12 cellular contexts compared by ENCODE assay signal in genomic region chr3:42068303-42069088, GRCh38. TPM values are rescaled to one million over a fixed set of nuclear protein-coding genes. Genes with fewer than 3 reads are reported as not detected.
DNase-seq lines count a peak whose midpoint lies in the region; ATAC-seq and TF ChIP-seq lines count a peak whose summit lies in the region.
"Had no signal": no experiment of that assay in that cellular context is flagged by ENCODE, and none has a peak within 500 bp of the region (broad histone marks: within the 10 kb centered on the region; RNA-seq: fewer than 3 reads in every experiment).

No MANE protein-coding gene starts in this region.

- ATAC-seq in right cardiac atrium (no peak), Right ventricle myocardium superior (ENCODE audit: poor library complexity) (no peak), HG02759 (IDR thresholded peaks at IDR 0.05; ENCODE audit: unreplicated experiment) (no peak)
- no peak for ATAC-seq in naive thymus-derived CD4-positive, alpha-beta T cell

- H3K9me3 ChIP-seq in right cardiac atrium (ENCODE audit: control insufficient read depth, low read length) (no peaks in the 10 kb centered on the region), endodermal cell (ENCODE audit: control insufficient read depth, low read length) (no peaks in the 10 kb centered on the region), osteoblast (ENCODE audit: low read depth, low read length) (no peaks in the 10 kb centered on the region), vagina (no peaks in the 10 kb centered on the region)
- H3K9me3 ChIP-seq in naive thymus-derived CD4-positive, alpha-beta T cell (ENCODE audit: control insufficient read depth in 2 of 3, low read length in 3 of 3): no peaks in the 10 kb centered on the region

- no peak overlapping the region for H3K27ac Mint-ChIP-seq in endodermal cell
- no peak overlapping the region for H3K27ac Mint-ChIP-seq in naive thymus-derived CD4-positive, alpha-beta T cell
- H3K27ac Mint-ChIP-seq: activated naive CD8-positive, alpha-beta T cell had no signal

- H3K79me2 ChIP-seq in osteoblast (ENCODE audit: insufficient read depth, low read length): peaks cover 75% of the 10 kb centered on the region

- peaks cover 34% of the 10 kb centered on the region for H3K4me1 ChIP-seq in right cardiac atrium (ENCODE audit: control insufficient read depth, insufficient read depth, low read length)
- peaks cover 7% of the 10 kb centered on the region for H3K4me1 ChIP-seq in endodermal cell (ENCODE audit: control insufficient read depth, insufficient read depth, low read length)
- H3K4me1 ChIP-seq in osteoblast (ENCODE audit: insufficient read depth, low read length): peaks cover 62% of the 10 kb centered on the region
- H3K4me1 ChIP-seq in vagina: peaks cover 71% of the 10 kb centered on the region
- no peaks in the 10 kb centered on the region for H3K4me1 ChIP-seq in naive thymus-derived CD4-positive, alpha-beta T cell (ENCODE audit: control insufficient read depth in 2 of 2, insufficient read depth in 2 of 2, low read length in 2 of 2)

- H3K9me3 Mint-ChIP-seq in endodermal cell: no peaks in the 10 kb centered on the region
- no peaks in the 10 kb centered on the region for H3K9me3 Mint-ChIP-seq in naive thymus-derived CD4-positive, alpha-beta T cell

- intact Hi-C loops in right cardiac atrium (cut with DNase I): no loop called here
- intact Hi-C loops in Right ventricle myocardium superior (cut with DNase I): no loop called here
- intact Hi-C loops in vagina (cut with DNase I): loop anchor here (5.0 kb wide), 1 partner anchor 41 kb away; no protein-coding TSS in a partner anchor
- intact Hi-C loops in naive thymus-derived CD4-positive, alpha-beta T cell (cut with micrococcal nuclease): no loop called here

- 88% methylated on average over 7 of the region's 7 CpGs for WGBS in right cardiac atrium
- 91 to 93% methylated on average over 6 to 7 of the region's 7 CpGs for WGBS in endodermal cell (ENCODE audit: insufficient coverage in 1 of 2, insufficient read length in 1 of 2), 2 experiments

- peaks cover 21% of the 10 kb centered on the region for H3K4me1 Mint-ChIP-seq in endodermal cell
- H3K4me1 Mint-ChIP-seq in naive thymus-derived CD4-positive, alpha-beta T cell: peaks cover 12 to 48% (median 41%) of the 10 kb centered on the region in 7 donors

- H3K4me3 ChIP-seq in right cardiac atrium (ENCODE audit: low read length) (no peak overlapping the region), endodermal cell (ENCODE audit: low read length) (no peak overlapping the region), osteoblast (ENCODE audit: insufficient read depth, low read length) (no peak overlapping the region), vagina (no peak overlapping the region)
- no peak overlapping the region for H3K4me3 ChIP-seq in naive thymus-derived CD4-positive, alpha-beta T cell (ENCODE audit: low read length)

- H3K27ac ChIP-seq in right cardiac atrium (ENCODE audit: low read length) (peak overlapping the region; percentile 97), endodermal cell (ENCODE audit: low read depth, low read length) (peak overlapping the region; percentile 22), osteoblast (ENCODE audit: low read depth, low read length) (peak overlapping the region; percentile 90), vagina (peak overlapping the region; percentile 75)
- H3K27ac ChIP-seq in naive thymus-derived CD4-positive, alpha-beta T cell (ENCODE audit: low read depth, low read length): no peak overlapping the region

- no peaks in the 10 kb centered on the region for H3K36me3 Mint-ChIP-seq in endodermal cell (ENCODE audit: low read depth)
- H3K36me3 Mint-ChIP-seq in naive thymus-derived CD4-positive, alpha-beta T cell: peaks cover 0 to 3% (median 0%) of the 10 kb centered on the region in 5 donors
- H3K36me3 Mint-ChIP-seq: activated naive CD8-positive, alpha-beta T cell had no signal

- H3K9ac ChIP-seq in endodermal cell (ENCODE audit: extremely low read depth, low read length, poor library complexity, severe bottlenecking): no peak overlapping the region

- H3K4me2 ChIP-seq in osteoblast (ENCODE audit: insufficient read depth, low read length): no peak overlapping the region

- H3K36me3 ChIP-seq in endodermal cell (ENCODE audit: control insufficient read depth, insufficient read depth, low read length) (no peaks in the 10 kb centered on the region), osteoblast (ENCODE audit: insufficient read depth, low read length) (no peaks in the 10 kb centered on the region), vagina (no peaks in the 10 kb centered on the region)
- no peaks in the 10 kb centered on the region for H3K36me3 ChIP-seq in naive thymus-derived CD4-positive, alpha-beta T cell (ENCODE audit: control insufficient read depth in 2 of 3, insufficient read depth in 3 of 3, low read length in 3 of 3)

- H2AFZ ChIP-seq in osteoblast (ENCODE audit: low read length): no peak overlapping the region

- H4K20me1 ChIP-seq in osteoblast (ENCODE audit: insufficient read depth, low read length): no peaks in the 10 kb centered on the region

- H3K4me3 Mint-ChIP-seq in endodermal cell: no peak overlapping the region
- H3K4me3 Mint-ChIP-seq in naive thymus-derived CD4-positive, alpha-beta T cell: peak overlapping the region in 1 of 10 donors; percentile 38
- H3K4me3 Mint-ChIP-seq: activated naive CD8-positive, alpha-beta T cell had no signal

- H3K27me3 Mint-ChIP-seq in endodermal cell (ENCODE audit: insufficient read depth): no peaks in the 10 kb centered on the region
- H3K27me3 Mint-ChIP-seq in naive thymus-derived CD4-positive, alpha-beta T cell: no peaks in the 10 kb centered on the region
- H3K27me3 Mint-ChIP-seq: activated naive CD8-positive, alpha-beta T cell had no signal

- DNase-seq in right cardiac atrium (no peak), Right ventricle myocardium superior (no peak), endodermal cell (no peak), osteoblast (ENCODE audit: insufficient read length, low spot score, missing footprints) (no peak), vagina (ENCODE audit: extremely low spot score in 2 of 2) (no peak), DMS79 treated with DMSO at 0.1 percent for 48 hours (lab: John Stamatoyannopoulos, UW) (no peak)
- no peak for DNase-seq in naive thymus-derived CD4-positive, alpha-beta T cell
- DNase-seq: DMS153, NCI-H524 treated with DMSO at 0.1 percent for 48 hours, SHP77 treated with DMSO at 0.1 percent for 48 hours had no signal

- H3K27me3 ChIP-seq in right cardiac atrium (ENCODE audit: control insufficient read depth, insufficient read depth) (no peaks in the 10 kb centered on the region), endodermal cell (ENCODE audit: control insufficient read depth, insufficient read depth, low read length, poor library complexity, severe bottlenecking) (no peaks in the 10 kb centered on the region), osteoblast (ENCODE audit: insufficient read depth, low read length) (no peaks in the 10 kb centered on the region), vagina (no peaks in the 10 kb centered on the region)
- no peaks in the 10 kb centered on the region for H3K27me3 ChIP-seq in naive thymus-derived CD4-positive, alpha-beta T cell (ENCODE audit: control insufficient read depth in 2 of 2, insufficient read depth in 2 of 2, low read length in 2 of 2)

- TF ChIP-seq POLR2A in vagina (IDR thresholded peaks at IDR 0.05): no peak

- POLR2A ChIA-PET in naive thymus-derived CD4-positive, alpha-beta T cell (lab: Charles Lee): no interaction called here

- CTCF ChIA-PET in naive thymus-derived CD4-positive, alpha-beta T cell (lab: Charles Lee): no interaction called here

- TF ChIP-seq CTCF in endodermal cell (conservative IDR thresholded peaks at IDR 0.05) (no peak), osteoblast (IDR thresholded peaks at IDR 0.05; ENCODE audit: extremely low read depth, low read depth, low read length) (no peak), vagina (IDR thresholded peaks at IDR 0.05) (no peak)

RNA-seq across cellular contexts. Expression of gene TRAK1, which starts 22.7 kb away (rescaled TPM):
- 100 to 1,000 TPM; 201 to 249 (median 232) TPM for total RNA-seq in right cardiac atrium
- 91.7 TPM for polyA plus RNA-seq in right cardiac atrium
- total RNA-seq in Right ventricle myocardium superior: 273 TPM
- 10 to 100 TPM; 29.8 to 31.0 TPM for total RNA-seq in endodermal cell
- polyA plus RNA-seq in endodermal cell (2013, experiment 1 of 2): 44.2 TPM
- 40.5 TPM for polyA plus RNA-seq in endodermal cell (2013, experiment 2 of 2)
- 60.4 and 65.7 TPM in 2 replicates for total RNA-seq in osteoblast
- total RNA-seq in vagina: 36.8 TPM
- total RNA-seq in naive thymus-derived CD4-positive, alpha-beta T cell: 10 to 100 TPM; 13.2 to 30.4 (median 20.4) TPM
- polyA plus RNA-seq in naive thymus-derived CD4-positive, alpha-beta T cell: 1 to 10 TPM; 4.8 to 5.8 TPM
